Comparison of ENCODE assay signal across 18 cellular contexts in genomic region chr12:45469902-45470301, GRCh38.
"Had no signal": no experiment of that assay in that cellular context is flagged by ENCODE, and none has a peak within 500 bp of the region (broad histone marks: within the 10 kb centered on the region; RNA-seq: fewer than 3 reads in every experiment).

No MANE protein-coding gene starts in this region.

- H3K27me3 ChIP-seq: cardiac muscle cell, dorsolateral prefrontal cortex, spleen, tibial nerve had no signal

- H3K4me3 Mint-ChIP-seq: endodermal cell, nephron progenitor cell had no signal

- H3K4me3 ChIP-seq: cardiac muscle cell, dorsolateral prefrontal cortex, lower lobe of right lung, spleen, tibial nerve had no signal

- H3K4me1 Mint-ChIP-seq: endodermal cell, nephron progenitor cell had no signal

- H3K4me1 ChIP-seq: foreskin keratinocyte, lower lobe of right lung, spleen, tibial nerve had no signal

- H3K27ac ChIP-seq: cardiac muscle cell, dorsolateral prefrontal cortex, epithelial cell of prostate, foreskin keratinocyte, lower lobe of right lung, spleen, tibial nerve had no signal

- H3K9me3 ChIP-seq: lower lobe of right lung had no signal

- DNase-seq: activated CD4-positive, alpha-beta T cell treated with anti-CD3 and anti-CD28 coated beads, Interleukin-2, amount 50 U/mL, for 1 hour; activated CD4-positive, CD25-positive, alpha-beta regulatory T cell treated with anti-CD3 and anti-CD28 coated beads, Interleukin-2, amount 50 U/mL, for 72 hours; activated naive CD4-positive, alpha-beta T cell treated with anti-CD3 and anti-CD28 coated beads, Interleukin-2, amount 50 U/mL, for 16 hours; amygdala; dorsolateral prefrontal cortex; endodermal cell; foreskin keratinocyte; glutamatergic neuron; hypothalamus; lower lobe of right lung; nephron progenitor cell; occipital lobe; retina; spleen; T-helper 9 cell had no signal

- H3K27ac Mint-ChIP-seq: endodermal cell, nephron progenitor cell had no signal

- H3K36me3 ChIP-seq: cardiac muscle cell, lower lobe of right lung, spleen, tibial nerve had no signal

- ATAC-seq: foreskin keratinocyte had no signal
